Comparison of ENCODE assay signal across 2 cellular contexts in the genomic region with DNA sequence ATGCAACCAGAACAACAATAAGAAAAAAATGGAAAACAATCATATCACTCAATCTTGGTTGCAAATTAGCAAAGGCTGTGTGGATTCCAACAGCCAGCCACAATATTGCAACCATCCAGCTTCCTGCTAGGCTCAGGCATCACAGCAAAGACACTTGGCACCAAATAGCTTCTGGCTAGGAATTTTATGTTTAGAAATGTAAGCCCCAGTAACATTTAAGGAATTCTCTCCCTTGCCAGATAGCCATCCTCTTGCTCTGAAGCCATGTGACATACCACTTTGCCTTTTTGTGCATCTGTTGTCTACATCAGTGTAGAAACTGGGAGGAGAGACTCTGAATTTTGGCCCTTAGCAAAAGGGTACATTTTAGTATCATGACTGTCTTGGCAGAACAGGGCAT.
TF ChIP-seq lines count a peak whose summit lies in the region.

No MANE protein-coding gene starts in this region.

TF ChIP-seq in HCT116, 20 proteins besides CTCF, POLR2A, EP300 and RAD21:
- TF ChIP-seq POLR2AphosphoS5 (IDR thresholded peaks at IDR 0.05; ENCODE audit: low read depth, low read length) (no peak), ZNF274 (IDR thresholded peaks at IDR 0.05; ENCODE audit: low read depth, low read length) (no peak), CEBPB (IDR thresholded peaks at IDR 0.05; ENCODE audit: low read depth) (no peak), ELF1 (IDR thresholded peaks at IDR 0.05; ENCODE audit: borderline replicate concordance, low read depth) (no peak), EZH2 (IDR thresholded peaks at IDR 0.05) (no peak), SIN3A (IDR thresholded peaks at IDR 0.05; ENCODE audit: low read depth) (no peak)
- TF ChIP-seq, protein P1, sequence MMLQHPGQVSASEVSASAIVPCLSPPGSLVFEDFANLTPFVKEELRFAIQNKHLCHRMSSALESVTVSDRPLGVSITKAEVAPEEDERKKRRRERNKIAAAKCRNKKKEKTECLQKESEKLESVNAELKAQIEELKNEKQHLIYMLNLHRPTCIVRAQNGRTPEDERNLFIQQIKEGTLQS (IDR thresholded peaks at IDR 0.05): no peak
- TF ChIP-seq, protein P2, sequence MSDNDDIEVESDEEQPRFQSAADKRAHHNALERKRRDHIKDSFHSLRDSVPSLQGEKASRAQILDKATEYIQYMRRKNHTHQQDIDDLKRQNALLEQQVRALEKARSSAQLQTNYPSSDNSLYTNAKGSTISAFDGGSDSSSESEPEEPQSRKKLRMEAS (IDR thresholded peaks at IDR 0.05): no peak

TF ChIP-seq in H1, 55 proteins besides CTCF, POLR2A, EP300 and RAD21:
- TF ChIP-seq RXRA (IDR thresholded peaks at IDR 0.05; ENCODE audit: insufficient read depth, low read depth, low read length) (no peak), CEBPB (IDR thresholded peaks at IDR 0.05; ENCODE audit: low read depth, low read length) (no peak), TBP (IDR thresholded peaks at IDR 0.05; ENCODE audit: low read depth, low read length) (no peak), KDM1A (IDR thresholded peaks at IDR 0.05; ENCODE audit: borderline replicate concordance, low read length) (no peak)
- TF ChIP-seq, protein P3, sequence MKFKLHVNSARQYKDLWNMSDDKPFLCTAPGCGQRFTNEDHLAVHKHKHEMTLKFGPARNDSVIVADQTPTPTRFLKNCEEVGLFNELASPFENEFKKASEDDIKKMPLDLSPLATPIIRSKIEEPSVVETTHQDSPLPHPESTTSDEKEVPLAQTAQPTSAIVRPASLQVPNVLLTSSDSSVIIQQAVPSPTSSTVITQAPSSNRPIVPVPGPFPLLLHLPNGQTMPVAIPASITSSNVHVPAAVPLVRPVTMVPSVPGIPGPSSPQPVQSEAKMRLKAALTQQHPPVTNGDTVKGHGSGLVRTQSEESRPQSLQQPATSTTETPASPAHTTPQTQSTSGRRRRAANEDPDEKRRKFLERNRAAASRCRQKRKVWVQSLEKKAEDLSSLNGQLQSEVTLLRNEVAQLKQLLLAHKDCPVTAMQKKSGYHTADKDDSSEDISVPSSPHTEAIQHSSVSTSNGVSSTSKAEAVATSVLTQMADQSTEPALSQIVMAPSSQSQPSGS (IDR thresholded peaks at IDR 0.05; ENCODE audit: low read length): no peak
TF ChIP-seq in H1: peak in this region for 0.
